Comparison of ENCODE assay signal across 15 cellular contexts in genomic region chr9:72997387-72997995, GRCh38. TPM values are rescaled to one million over a fixed set of nuclear protein-coding genes. Genes with fewer than 3 reads are reported as not detected.
DNase-seq lines count a peak whose midpoint lies in the region; ATAC-seq and TF ChIP-seq lines count a peak whose summit lies in the region.
"Had no signal": no experiment of that assay in that cellular context is flagged by ENCODE, and none has a peak within 500 bp of the region (broad histone marks: within the 10 kb centered on the region; RNA-seq: fewer than 3 reads in every experiment).

No MANE protein-coding gene starts in this region.

- H3K79me1 ChIP-seq in trophoblast cell (ENCODE audit: low read length) = no peaks in the 10 kb centered on the region

- no TSS peak for BruUV-seq in Panc1 (replicated peaks; lab: Mats Ljungman, UMichigan)

- H2AFZ ChIP-seq in trophoblast cell (ENCODE audit: insufficient read depth, low read length, poor library complexity) = peak overlapping the region; percentile 17
- H2AFZ ChIP-seq: parathyroid adenoma had no signal

- CTCF ChIA-PET in Panc1 (lab: Charles Lee) = no interaction called here
- CTCF ChIA-PET in CD4-positive, alpha-beta T cell (lab: Charles Lee) = no interaction called here

- no peak overlapping the region for H4K8ac ChIP-seq in trophoblast cell (ENCODE audit: low read depth, low read length)

- peaks cover 4% of the 10 kb centered on the region for H3K27me3 Mint-ChIP-seq in endothelial cell (ENCODE audit: unreplicated experiment)
- H3K27me3 Mint-ChIP-seq in CD4-positive, alpha-beta T cell = no peaks in the 10 kb centered on the region

- H2BK5ac ChIP-seq in trophoblast cell (ENCODE audit: low read depth, low read length, poor library complexity) = no peak overlapping the region

- no peak overlapping the region for H4K91ac ChIP-seq in trophoblast cell (ENCODE audit: low read depth, low read length)

- H3K4me3 Mint-ChIP-seq in endothelial cell (ENCODE audit: unreplicated experiment) = no peak overlapping the region
- no peak overlapping the region for H3K4me3 Mint-ChIP-seq in CD4-positive, alpha-beta T cell
- H3K4me3 Mint-ChIP-seq: mesothelial cell of epicardium had no signal

- TF ChIP-seq CTCF in Panc1 (IDR thresholded peaks at IDR 0.05) (no peak), endothelial cell (IDR thresholded peaks at IDR 0.05; ENCODE audit: unreplicated experiment) (no peak)
- TF ChIP-seq CTCF in CD4-positive, alpha-beta T cell (IDR thresholded peaks at IDR 0.05) = no peak

- H3K23ac ChIP-seq in trophoblast cell (ENCODE audit: low read length) = no peak overlapping the region

- intact Hi-C loops in Panc1 (cut with micrococcal nuclease; ENCODE audit: unreplicated experiment) = no loop called here
- intact Hi-C loops in CD4-positive, alpha-beta T cell (cut with DNase I, micrococcal nuclease) = no loop called here

- H3K4ac ChIP-seq in trophoblast cell (ENCODE audit: low read depth, low read length) = no peak overlapping the region

- no peak overlapping the region for H3K14ac ChIP-seq in trophoblast cell (ENCODE audit: low read length)

- in situ Hi-C loops in Panc1 (cut with HindIII; ENCODE audit: low pct_unique_long_range_greater_than_20kb, low sequenced_read_pairs) = no loop called here

- POLR2A ChIA-PET in Panc1 (lab: Charles Lee) = no interaction called here
- POLR2A ChIA-PET in CD4-positive, alpha-beta T cell (lab: Charles Lee) = interaction anchor here (0.6 kb wide), 1 partner anchor 297 kb away, joined by 3 read pairs; no protein-coding TSS in a partner anchor

- DNase-seq in CMK (ENCODE audit: low read depth) (peak; percentile 14), Panc1 (ENCODE audit: low read depth, low spot score) (no peak), endothelial cell (ENCODE audit: low spot score) (no peak), trophoblast cell (no peak), NCI-H1092 treated with DMSO at 0.1 percent for 48 hours (lab: John Stamatoyannopoulos, UW) (no peak)
- DNase-seq in CD4-positive, alpha-beta T cell = no peak
- DNase-seq: activated CD4-positive, alpha-beta T cell treated with anti-CD3 and anti-CD28 coated beads, Interleukin-2, amount 50 U/mL, for 1 hour; IMR-90 had no signal

- no peaks in the 10 kb centered on the region for H3K36me3 Mint-ChIP-seq in endothelial cell (ENCODE audit: low read depth, unreplicated experiment)
- no peaks in the 10 kb centered on the region for H3K36me3 Mint-ChIP-seq in CD4-positive, alpha-beta T cell (ENCODE audit: low read depth)
- H3K36me3 Mint-ChIP-seq: mesothelial cell of epicardium had no signal

- no peak overlapping the region for H2BK12ac ChIP-seq in trophoblast cell (ENCODE audit: low read length)

- H3K79me2 ChIP-seq in trophoblast cell (ENCODE audit: control insufficient read depth, insufficient read depth, low read length, poor library complexity) = no peaks in the 10 kb centered on the region
- H3K79me2 ChIP-seq: parathyroid adenoma had no signal

- H3K4me2 ChIP-seq in trophoblast cell (ENCODE audit: low read length) = no peak overlapping the region

- H3K4me3 ChIP-seq in Panc1 (ENCODE audit: low read depth in 2 of 2, low read length in 2 of 2) = no peak overlapping the region
- H3K4me3 ChIP-seq in trophoblast cell (ENCODE audit: low read depth, low read length) = no peak overlapping the region

- no peak overlapping the region for H4K12ac ChIP-seq in trophoblast cell (ENCODE audit: low read depth, low read length)

- 0 out of 2 replicates have a peak, but pooled peaks have one; percentile 34 for ATAC-seq in Panc1
- no peak for ATAC-seq in CD4-positive, alpha-beta T cell (ENCODE audit: poor library complexity)
- ATAC-seq in HG03571 (IDR thresholded peaks at IDR 0.05; ENCODE audit: unreplicated experiment) = no peak
- ATAC-seq in SK-N-SH treated with all-trans-retinoic acid at 6 μM for 48 hours = no peak

- no peak overlapping the region for H3K9ac ChIP-seq in trophoblast cell (ENCODE audit: low read length)
- H3K9ac ChIP-seq: parathyroid adenoma had no signal

- H3K18ac ChIP-seq in trophoblast cell (ENCODE audit: low read length) = no peak overlapping the region

- WGBS in trophoblast cell (ENCODE audit: extremely low coverage, insufficient coverage, insufficient read length) = no CpG with 5 or more reads among the region's 9 CpGs

- H3K9me3 Mint-ChIP-seq in endothelial cell (ENCODE audit: unreplicated experiment) = no peaks in the 10 kb centered on the region
- no peaks in the 10 kb centered on the region for H3K9me3 Mint-ChIP-seq in CD4-positive, alpha-beta T cell
- H3K9me3 Mint-ChIP-seq: activated T-helper 2 cell treated with anti-CD3 and anti-CD28 coated beads, Interferon-gamma antibody, Interleukin-2, Interleukin-4, amounts not matched to agents 10 μg/mL and 5 μg/mL and 100 μg/mL, durations not matched to agents 14 hours and 24 hours and 36 hours had no signal

- H3K4me1 ChIP-seq in Panc1 (ENCODE audit: control insufficient read depth, insufficient read depth, low read length) (no peaks in the 10 kb centered on the region), trophoblast cell (ENCODE audit: control insufficient read depth in 1 of 2, insufficient read depth in 2 of 2, low read length in 2 of 2) (no peaks in the 10 kb centered on the region)
- H3K4me1 ChIP-seq: parathyroid adenoma had no signal

- no peak overlapping the region for H2AK5ac ChIP-seq in trophoblast cell (ENCODE audit: low read length)

- H3K36me3 ChIP-seq in Panc1 (ENCODE audit: control insufficient read depth, insufficient read depth, low read length) (no peaks in the 10 kb centered on the region), trophoblast cell (ENCODE audit: control insufficient read depth in 1 of 2, insufficient read depth in 2 of 2, low read length in 2 of 2) (no peaks in the 10 kb centered on the region)
- H3K36me3 ChIP-seq: ascending aorta had no signal

- no peaks in the 10 kb centered on the region for H3K9me3 ChIP-seq in Panc1 (ENCODE audit: control insufficient read depth, insufficient read depth, low read depth, low read length)
- H3K9me3 ChIP-seq in trophoblast cell (ENCODE audit: insufficient read depth, low read depth, low read length) = no peaks in the 10 kb centered on the region
- H3K9me3 ChIP-seq in CD4-positive, alpha-beta T cell (ENCODE audit: control insufficient read depth, low read length) = no peaks in the 10 kb centered on the region
- H3K9me3 ChIP-seq: ascending aorta had no signal

- H3K27me3 ChIP-seq in Panc1 (ENCODE audit: control insufficient read depth, insufficient read depth, low read length) = no peaks in the 10 kb centered on the region
- no peaks in the 10 kb centered on the region for H3K27me3 ChIP-seq in trophoblast cell (ENCODE audit: insufficient read depth, low read length)
- no peaks in the 10 kb centered on the region for H3K27me3 ChIP-seq in CD4-positive, alpha-beta T cell (ENCODE audit: control insufficient read depth, insufficient read depth, low read length)
- H3K27me3 ChIP-seq: ascending aorta had no signal

- H3K27ac ChIP-seq in Panc1 (ENCODE audit: low read length) (no peak overlapping the region), trophoblast cell (ENCODE audit: low read depth, low read length) (no peak overlapping the region)
- no peak overlapping the region for H3K27ac ChIP-seq in CD4-positive, alpha-beta T cell (ENCODE audit: low read depth, low read length)
- H3K27ac ChIP-seq: parathyroid adenoma had no signal

- H2BK120ac ChIP-seq in trophoblast cell (ENCODE audit: insufficient read depth, low read length, poor library complexity) = no peak overlapping the region

- H3K27ac Mint-ChIP-seq in endothelial cell (ENCODE audit: unreplicated experiment) = peak overlapping the region; percentile 53
- H3K27ac Mint-ChIP-seq in CD4-positive, alpha-beta T cell = no peak overlapping the region
- H3K27ac Mint-ChIP-seq: activated T-helper 2 cell treated with anti-CD3 and anti-CD28 coated beads, Interferon-gamma antibody, Interleukin-2, Interleukin-4, amounts not matched to agents 10 μg/mL and 5 μg/mL and 100 μg/mL, durations not matched to agents 14 hours and 24 hours and 36 hours; mesothelial cell of epicardium had no signal

- H3K4me1 Mint-ChIP-seq in endothelial cell (ENCODE audit: unreplicated experiment) = peaks cover 19% of the 10 kb centered on the region
- H3K4me1 Mint-ChIP-seq in CD4-positive, alpha-beta T cell (ENCODE audit: low read depth) = peaks cover 8% of the 10 kb centered on the region

TF ChIP-seq in SK-N-SH treated with all-trans-retinoic acid at 6 μM for 48 hours, 23 proteins besides CTCF, POLR2A, EP300 and RAD21 (continues in another document):
- no peak for TF ChIP-seq BACH2 (CRISPR knock-in tag; IDR thresholded peaks at IDR 0.05; ENCODE audit: borderline replicate concordance)
- no peak for TF ChIP-seq GLIS3 (CRISPR knock-in tag; IDR thresholded peaks at IDR 0.05)
- TF ChIP-seq PPARA (CRISPR knock-in tag; IDR thresholded peaks at IDR 0.05; ENCODE audit: borderline replicate concordance) = no peak
- no peak for TF ChIP-seq CSRNP3 (CRISPR knock-in tag; IDR thresholded peaks at IDR 0.05)

RNA-seq across cellular contexts. Expression of gene ALDH1A1, which starts 44.6 kb away (rescaled TPM):
- total RNA-seq in Panc1 (2021; ENCODE audit: unreplicated experiment) (0.54 TPM), endothelial cell (ENCODE audit: unreplicated experiment) (7.0 TPM)
- polyA plus RNA-seq in Panc1 (2012; ENCODE audit: insufficient read length) = 0.12 TPM
- 0.25 and 0.28 TPM in 2 replicates for polyA plus RNA-seq in trophoblast cell (2013)
- total RNA-seq in CD4-positive, alpha-beta T cell = under 1 TPM in 1 of 2 experiments, not detected in 1; 0.39 TPM
- total RNA-seq: activated T-helper 2 cell treated with anti-CD3 and anti-CD28 coated beads, Interferon-gamma antibody, Interleukin-2, Interleukin-4, amounts not matched to agents 10 μg/mL and 5 μg/mL and 100 μg/mL, durations not matched to agents 14 hours and 24 hours and 36 hours; IMR-90; T-helper 1 cell treated with Interleukin-12 subunit alpha and Interleukin-12 subunit beta and Interleukin-4 antibody, amounts not matched to agents 30 ng/mL and 1 ng/mL, for 36 hours had no signal
- polyA plus RNA-seq: IMR-90 had no signal
